Comparison of ENCODE assay signal across 8 cellular contexts in the genomic region with DNA sequence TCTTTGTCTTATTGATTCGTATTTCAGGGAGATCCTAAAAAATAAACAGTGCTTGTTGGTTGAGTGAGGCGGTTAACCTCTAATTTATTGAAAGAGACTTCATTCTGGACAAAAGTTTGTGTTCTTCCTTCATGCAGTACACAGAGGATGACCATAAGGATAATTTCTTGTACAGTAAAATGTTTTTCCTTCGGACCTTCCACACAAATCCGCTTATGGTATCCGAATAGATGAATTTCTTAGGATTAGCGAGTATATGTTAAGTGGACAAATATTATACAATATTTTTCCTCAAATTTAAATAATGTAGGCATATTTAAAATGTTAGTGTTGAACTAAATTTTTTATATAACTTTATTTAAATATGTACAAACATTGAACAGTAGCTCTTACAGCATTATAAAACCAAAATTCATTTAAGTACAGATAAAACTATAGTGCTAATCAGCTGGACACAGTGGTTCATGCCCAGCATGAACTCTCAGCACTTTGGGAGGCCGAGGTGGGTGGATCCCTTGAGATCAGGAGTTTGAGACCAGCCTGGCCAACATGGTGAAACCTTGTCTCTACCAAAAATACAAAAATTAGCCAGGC.
DNase-seq lines count a peak whose midpoint lies in the region; ATAC-seq, FAIRE-seq and TF ChIP-seq lines count a peak whose summit lies in the region.

No MANE protein-coding gene starts in this region.

- H3K4me1 ChIP-seq in NT2/D1 (ENCODE audit: insufficient read depth, insufficient read length) (peaks cover 2% of the 10 kb centered on the region), endocrine pancreas (ENCODE audit: control insufficient read depth, insufficient read depth, low read length) (no peaks in the 10 kb centered on the region), pancreas (peaks cover 12 to 22% (median 21%) of the 10 kb centered on the region in 3 donors), Caco-2 (no peaks in the 10 kb centered on the region)

- intact Hi-C loops in CD14-positive monocyte (cut with micrococcal nuclease): no loop called here
- intact Hi-C loops in pancreas (cut with DNase I): loop anchor here in 1 of 3 donors (10.0 kb wide), 1 partner anchor 1104 kb away; no protein-coding TSS in a partner anchor
- intact Hi-C loops in Caco-2 (cut with micrococcal nuclease; ENCODE audit: unreplicated experiment): loop anchor here (2.0 to 5.0 kb wide), 2 partner anchors 121 to 886 kb away; a partner anchor contains a TSS

- POLR2A ChIA-PET in Caco-2 (lab: Charles Lee): no interaction called here

- peak overlapping the region; percentile 77 to 92 (median 88) for H3K27ac Mint-ChIP-seq in CD14-positive monocyte
- no peak overlapping the region for H3K27ac Mint-ChIP-seq in Caco-2 (ENCODE audit: unreplicated experiment)

- H3K27ac ChIP-seq in pancreas: peak overlapping the region; percentile 11 to 84 (median 64)

- peaks cover 24 to 36% of the 10 kb centered on the region in 2 donors for H3K36me3 Mint-ChIP-seq in CD14-positive monocyte
- H3K36me3 Mint-ChIP-seq in Caco-2 (ENCODE audit: insufficient read depth, unreplicated experiment): no peaks in the 10 kb centered on the region

- no TSS peak for BruUV-seq in Caco-2 (replicated peaks; lab: Mats Ljungman, UMichigan)

- H3K9me3 Mint-ChIP-seq in CD14-positive monocyte (peaks cover 9 to 19% (median 13%) of the 10 kb centered on the region in 7 donors), Caco-2 (ENCODE audit: unreplicated experiment) (no peaks in the 10 kb centered on the region)

- no peak for TF ChIP-seq CTCF in CD14-positive monocyte (IDR thresholded peaks at IDR 0.05)
- no peak for TF ChIP-seq CTCF in pancreas (IDR thresholded peaks at IDR 0.05)
- TF ChIP-seq CTCF in Caco-2 (IDR thresholded peaks at IDR 0.05; ENCODE audit: insufficient read depth in 1 of 2, low read depth in 1 of 2, low read length in 1 of 2, severe bottlenecking in 1 of 2, unreplicated experiment in 1 of 2): no peak
- TF ChIP-seq CTCF in D721Med (IDR thresholded peaks at IDR 0.05; ENCODE audit: insufficient read depth, missing control alignments): no peak

- CTCF ChIA-PET in Caco-2 (lab: Charles Lee): no interaction called here

- H3K9ac ChIP-seq in NT2/D1 (ENCODE audit: insufficient read length, low read depth) (peak overlapping the region; percentile 29), endocrine pancreas (ENCODE audit: control insufficient read depth, insufficient read depth, low read length) (no peak overlapping the region)

- FAIRE-seq in pancreas (lab: Jason Lieb, UNC) (no peak), D721Med (lab: Jason Lieb, UNC) (no peak)

- H3K27me3 ChIP-seq in NT2/D1 (ENCODE audit: insufficient read depth, insufficient read length): no peaks in the 10 kb centered on the region
- H3K27me3 ChIP-seq in endocrine pancreas (ENCODE audit: control insufficient read depth, insufficient read depth, low read length): no peaks in the 10 kb centered on the region
- no peaks in the 10 kb centered on the region for H3K27me3 ChIP-seq in pancreas
- no peaks in the 10 kb centered on the region for H3K27me3 ChIP-seq in Caco-2 (replicated peaks; ENCODE audit: control insufficient read depth, insufficient read depth, low read length)

- H3K27me3 Mint-ChIP-seq in CD14-positive monocyte (ENCODE audit: low read depth in 3 of 3) (peaks cover 18 to 25% (median 20%) of the 10 kb centered on the region in 3 donors), Caco-2 (ENCODE audit: insufficient read depth, unreplicated experiment) (peaks cover 3% of the 10 kb centered on the region)

- H3K9me3 ChIP-seq in NT2/D1 (ENCODE audit: insufficient read depth, low read length): no peaks in the 10 kb centered on the region
- no peaks in the 10 kb centered on the region for H3K9me3 ChIP-seq in endocrine pancreas (ENCODE audit: control insufficient read depth, low read length)
- H3K9me3 ChIP-seq in pancreas: no peaks in the 10 kb centered on the region
- no peaks in the 10 kb centered on the region for H3K9me3 ChIP-seq in Caco-2

- DNase-seq in CD14-positive monocyte (ENCODE audit: low spot score): no peak
- DNase-seq in NT2/D1 (ENCODE audit: low read depth, low spot score): no peak
- DNase-seq in pancreas: no peak
- DNase-seq in SKM-1 treated with dmso at 0.1 percent for 144 hours (lab: John Stamatoyannopoulos, UW; ENCODE audit: unreplicated experiment): no peak
- DNase-seq in Caco-2: no peak
- DNase-seq in D721Med (ENCODE audit: insufficient read length, low spot score): no peak

- H3K4me1 Mint-ChIP-seq in CD14-positive monocyte (peaks cover 53% of the 10 kb centered on the region), Caco-2 (ENCODE audit: low read depth, unreplicated experiment) (no peaks in the 10 kb centered on the region)

- ATAC-seq in pancreas (no peak), HG02763 (IDR thresholded peaks at IDR 0.05; ENCODE audit: unreplicated experiment) (no peak)

- peak overlapping the region; percentile 70 to 89 for H3K4me3 Mint-ChIP-seq in CD14-positive monocyte
- H3K4me3 Mint-ChIP-seq in Caco-2 (ENCODE audit: unreplicated experiment): no peak overlapping the region

- peaks cover 5% of the 10 kb centered on the region for H3K36me3 ChIP-seq in NT2/D1 (ENCODE audit: insufficient read depth, insufficient read length, low read length)
- H3K36me3 ChIP-seq in endocrine pancreas (ENCODE audit: control insufficient read depth, insufficient read depth, low read length): no peaks in the 10 kb centered on the region
- no peaks in the 10 kb centered on the region for H3K36me3 ChIP-seq in pancreas
- H3K36me3 ChIP-seq in Caco-2 (ENCODE audit: control insufficient read depth, insufficient read depth, low read length): no peaks in the 10 kb centered on the region

- H3K4me3 ChIP-seq in NT2/D1 (ENCODE audit: insufficient read length, low read depth): no peak overlapping the region
- peak overlapping the region; percentile 54 for H3K4me3 ChIP-seq in endocrine pancreas (ENCODE audit: control insufficient read depth, insufficient read depth, low read length)
- peak overlapping the region in 1 of 4 donors; percentile 8 for H3K4me3 ChIP-seq in pancreas
- no peak overlapping the region for H3K4me3 ChIP-seq in Caco-2 (ENCODE audit: low read depth, low read length)

- WGBS in pancreas, 2 donors: 62 to 64% methylated on average over 7 of the region's 7 CpGs
